In genomic region chr18:36181898-36182506, GRCh38 we compare ENCODE assay signal across 16 cellular contexts. TPM values are rescaled to one million over a fixed set of nuclear protein-coding genes. Genes with fewer than 3 reads are reported as not detected.
"Had no signal": no experiment of that assay in that cellular context is flagged by ENCODE, and none has a peak within 500 bp of the region (broad histone marks: within the 10 kb centered on the region; RNA-seq: fewer than 3 reads in every experiment).

No MANE protein-coding gene starts in this region.

- H2AFZ ChIP-seq: parathyroid adenoma had no signal

- H3K36me3 ChIP-seq: breast epithelium had no signal

- H3K4me3 ChIP-seq: breast epithelium, gastrocnemius medialis, sigmoid colon, spleen had no signal

- H3K27me3 ChIP-seq: breast epithelium, sigmoid colon had no signal

- H3K4me1 ChIP-seq: breast epithelium, parathyroid adenoma had no signal

- H3K79me2 ChIP-seq: parathyroid adenoma had no signal

- H3K9ac ChIP-seq: parathyroid adenoma had no signal

- ATAC-seq: activated T-cell treated with anti-CD3 and anti-CD28 coated beads, Interleukin-2, amount 50 U/mL, for 72 hours; gastrocnemius medialis; natural killer cell; stimulated activated memory B cell treated with anti-CD40 and anti-IgM and Interleukin-4, amounts not matched to agents 10 μg/mL and 1 μg/mL and 100 μg/mL, for 72 hours had no signal

- DNase-seq: activated CD4-positive, alpha-beta T cell treated with anti-CD3 and anti-CD28 coated beads, Interleukin-2, amount 50 U/mL, for 4 hours; activated gamma-delta T cell; activated T-cell treated with anti-CD3 and anti-CD28 coated beads, Interleukin-2, amount 50 U/mL, for 72 hours; cerebellar nuclear complex; gastrocnemius medialis; immature natural killer cell; kidney glomerular epithelial cell; natural killer cell; sigmoid colon; spleen; stimulated activated CD4-positive, alpha-beta T cell treated with anti-CD3 and anti-CD28 coated beads, Interleukin-4, amount 100 ng/mL, for 4 hours; WERI-Rb-1 had no signal

- H3K27ac ChIP-seq: gastrocnemius medialis, neutrophil, parathyroid adenoma, spleen, WERI-Rb-1 had no signal

- H3K9me3 ChIP-seq: breast epithelium, gastrocnemius medialis, neutrophil, sigmoid colon, spleen had no signal

RNA-seq across cellular contexts. Expression of gene MOCOS, which starts 5.3 kb away (rescaled TPM):
- polyA plus RNA-seq: immature natural killer cell had no signal
